8 cellular contexts compared by ENCODE assay signal in genomic region chr3:172341482-172342059, GRCh38.
A peak's percentile ranks its signal among the peaks of the same experiment; 100 is the strongest.
DNase-seq lines count a peak whose midpoint lies in the region; ATAC-seq, FAIRE-seq and TF ChIP-seq lines count a peak whose summit lies in the region.

No MANE protein-coding gene starts in this region.

- H3K27me3 ChIP-seq in suprapubic skin = no peaks in the 10 kb centered on the region

- no peaks in the 10 kb centered on the region for H3K4me1 ChIP-seq in suprapubic skin

- WGBS in suprapubic skin = 41% methylated on average over 4 of the region's 4 CpGs

- no peaks in the 10 kb centered on the region for H3K4me1 Mint-ChIP-seq in brain

- peak; percentile 66 for ATAC-seq in GM18861 (IDR thresholded peaks at IDR 0.05; ENCODE audit: unreplicated experiment)

- no peak overlapping the region for H3K27ac Mint-ChIP-seq in brain

- TF ChIP-seq CTCF in brain (conservative IDR thresholded peaks at IDR 0.05) (peak; percentile 73 to 79), suprapubic skin (IDR thresholded peaks at IDR 0.05) (peak; percentile 53 to 60)

- H3K4me3 Mint-ChIP-seq in brain = no peak overlapping the region

- H3K4me3 ChIP-seq in suprapubic skin = no peak overlapping the region

- no peak overlapping the region for H3K27ac ChIP-seq in suprapubic skin

- no peak for TF ChIP-seq POLR2A in suprapubic skin (IDR thresholded peaks at IDR 0.05)

- H3K27me3 Mint-ChIP-seq in brain = no peaks in the 10 kb centered on the region

- DNase-seq in CD1c-positive myeloid dendritic cell (ENCODE audit: extremely low spot score) (peak; percentile 76), HS-5 (ENCODE audit: low read depth) (peak; percentile 29), NCI-H774 (lab: John Stamatoyannopoulos, UW) (peak; percentile 64), suprapubic skin (ENCODE audit: low spot score in 2 of 2) (no peak)
- no peak for DNase-seq in activated effector memory CD4-positive, alpha-beta T cell treated with anti-CD3 and anti-CD28 coated beads, Interleukin-2, amount 50 U/mL, for 16 hours

- no peak for TF ChIP-seq EP300 in suprapubic skin (IDR thresholded peaks at IDR 0.05)

- FAIRE-seq in islet of Langerhans (lab: Jason Lieb, UNC) = peak; percentile 97

- H3K9me3 ChIP-seq in suprapubic skin = no peaks in the 10 kb centered on the region

- no peaks in the 10 kb centered on the region for H3K9me3 Mint-ChIP-seq in brain

- peaks cover 84% of the 10 kb centered on the region for H3K36me3 ChIP-seq in suprapubic skin

- H3K36me3 Mint-ChIP-seq in brain = peaks cover 41% of the 10 kb centered on the region

Comparison
In these comparisons a context has a peak if more than half of its experiments do, and no peak if none do; other contexts are left out.
1. DNase-seq: peak in CD1c-positive myeloid dendritic cell (single experiment), HS-5 (single experiment) and NCI-H774 (single experiment); none in suprapubic skin (0 of 2) and activated effector memory CD4-positive, alpha-beta T cell treated with anti-CD3 and anti-CD28 coated beads, Interleukin-2, amount 50 U/mL, for 16 hours (single experiment).